Comparison of ENCODE assay signal across 10 cellular contexts in the genomic region with DNA sequence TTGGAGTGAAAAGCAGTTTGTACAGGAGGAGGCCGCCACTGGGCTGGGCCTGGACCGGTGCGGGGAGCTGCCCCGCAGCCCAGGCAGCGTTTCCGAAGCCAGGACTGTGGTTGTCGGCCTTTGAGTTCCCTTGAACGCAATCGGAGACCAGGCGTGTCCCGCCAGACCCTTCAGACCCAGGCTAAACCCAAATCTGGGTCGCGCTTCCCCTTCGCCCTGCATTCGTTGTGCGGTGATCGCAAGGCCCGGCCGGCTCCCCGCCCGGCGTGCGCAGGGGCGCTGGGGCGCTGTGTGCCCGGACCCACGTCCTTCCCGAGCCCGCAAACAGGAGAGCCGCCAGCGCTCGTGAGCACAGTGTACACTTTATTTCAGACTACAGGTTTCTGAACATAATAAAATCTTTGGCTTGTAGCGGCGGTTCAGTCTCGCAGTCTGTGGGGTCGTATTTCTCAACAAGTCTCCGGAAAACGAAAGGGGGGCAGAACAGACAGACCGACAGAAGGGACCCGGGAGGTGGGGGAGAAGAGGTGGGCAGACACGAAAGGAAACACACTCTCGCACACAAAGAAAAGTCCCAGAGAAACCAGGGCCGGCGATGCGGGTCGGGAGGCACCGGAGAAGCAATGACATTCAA. TPM values are rescaled to one million over a fixed set of nuclear protein-coding genes. Genes with fewer than 3 reads are reported as not detected.
DNase-seq lines count a peak whose midpoint lies in the region; FAIRE-seq and TF ChIP-seq lines count a peak whose summit lies in the region.
"Had no signal": no experiment of that assay in that cellular context is flagged by ENCODE, and none has a peak within 500 bp of the region (broad histone marks: within the 10 kb centered on the region; RNA-seq: fewer than 3 reads in every experiment).

No MANE protein-coding gene starts in this region.

- intact Hi-C loops in kidney (cut with DNase I), result no loop called here

- H3K27ac ChIP-seq in kidney (ENCODE audit: low read depth in 2 of 2, low read length in 2 of 2) (no peak overlapping the region), skin epidermis (peak overlapping the region in 14 of 21 experiments; percentile 45 to 96 (median 74))

- no peak overlapping the region for H3K9ac ChIP-seq in kidney (ENCODE audit: low read length in 2 of 2)

- peak overlapping the region; percentile 18 for H3K4me3 Mint-ChIP-seq in T-helper 2 cell treated with Interferon-gamma antibody and Interleukin-4, amounts not matched to agents 5 μg/mL and 100 μg/mL, for 36 hours
- H3K4me3 Mint-ChIP-seq in activated naive CD8-positive, alpha-beta T cell, result peak overlapping the region; percentile 91

- H3K4me3 ChIP-seq in kidney (ENCODE audit: low read length in 2 of 2), result peak overlapping the region; percentile 21 to 41
- peak overlapping the region; percentile 6 to 29 (median 23) for H3K4me3 ChIP-seq in skin epidermis

- peaks cover 80% of the 10 kb centered on the region for H3K27me3 Mint-ChIP-seq in T-helper 2 cell treated with Interferon-gamma antibody and Interleukin-4, amounts not matched to agents 5 μg/mL and 100 μg/mL, for 36 hours (ENCODE audit: low read depth)
- H3K27me3 Mint-ChIP-seq in activated naive CD8-positive, alpha-beta T cell, result peaks cover 60% of the 10 kb centered on the region

- no peak overlapping the region for H3K27ac Mint-ChIP-seq in T-helper 2 cell treated with Interferon-gamma antibody and Interleukin-4, amounts not matched to agents 5 μg/mL and 100 μg/mL, for 36 hours
- H3K27ac Mint-ChIP-seq in activated naive CD8-positive, alpha-beta T cell, result no peak overlapping the region

- H3K9me3 ChIP-seq in kidney (ENCODE audit: control insufficient read depth in 1 of 2, low read length in 2 of 2), result no peaks in the 10 kb centered on the region

- no peak for DNase-seq in T-helper 2 cell treated with Interferon-gamma antibody and Interleukin-4, amounts not matched to agents 5 μg/mL and 100 μg/mL, for 36 hours (ENCODE audit: low spot score)
- no peak for DNase-seq in T-helper 2 cell
- DNase-seq in kidney, result no peak
- no peak for DNase-seq in SW480 (ENCODE audit: low spot score)
- no peak for DNase-seq in GOT3 (lab: John Stamatoyannopoulos, UW)
- no peak for DNase-seq in LoVo (ENCODE audit: low spot score)
- DNase-seq: cortex of kidney had no signal

- H3K4me1 Mint-ChIP-seq in T-helper 2 cell treated with Interferon-gamma antibody and Interleukin-4, amounts not matched to agents 5 μg/mL and 100 μg/mL, for 36 hours (ENCODE audit: low read depth), result no peaks in the 10 kb centered on the region
- H3K4me1 Mint-ChIP-seq in activated naive CD8-positive, alpha-beta T cell (ENCODE audit: low read depth), result peaks cover 31% of the 10 kb centered on the region

- FAIRE-seq in kidney (lab: Jason Lieb, UNC), result no peak

- H3K36me3 ChIP-seq in kidney (ENCODE audit: control insufficient read depth in 1 of 2, insufficient read depth in 2 of 2, low read length in 2 of 2), result no peaks in the 10 kb centered on the region

- TF ChIP-seq CTCF in kidney (IDR thresholded peaks at IDR 0.05; ENCODE audit: borderline replicate concordance, extremely low read depth, insufficient read depth), result no peak

- H3K4me1 ChIP-seq in kidney (ENCODE audit: control insufficient read depth in 1 of 2, insufficient read depth in 1 of 2, low read depth in 1 of 2, low read length in 2 of 2), result peaks cover 0 to 8% of the 10 kb centered on the region in 2 donors

- no peaks in the 10 kb centered on the region for H3K36me3 Mint-ChIP-seq in T-helper 2 cell treated with Interferon-gamma antibody and Interleukin-4, amounts not matched to agents 5 μg/mL and 100 μg/mL, for 36 hours (ENCODE audit: low read depth)
- no peaks in the 10 kb centered on the region for H3K36me3 Mint-ChIP-seq in activated naive CD8-positive, alpha-beta T cell

- H3K9me3 Mint-ChIP-seq in T-helper 2 cell treated with Interferon-gamma antibody and Interleukin-4, amounts not matched to agents 5 μg/mL and 100 μg/mL, for 36 hours, result no peaks in the 10 kb centered on the region
- H3K9me3 Mint-ChIP-seq in activated naive CD8-positive, alpha-beta T cell (ENCODE audit: low read depth), result no peaks in the 10 kb centered on the region

RNA-seq across cellular contexts. Expression of a gene that starts 5.5 kb away (rescaled TPM):
- 0.16 TPM for total RNA-seq in kidney
- not detected for polyA plus RNA-seq in kidney (ENCODE audit: insufficient read depth, low read depth, low replicate concordance)
- polyA plus RNA-seq: AG04450 had no signal

Comparison
In these comparisons a context has a peak if more than half of its experiments do, and no peak if none do; other contexts are left out.
1. H3K27ac ChIP-seq: peak in skin epidermis (14 of 21); none in kidney (0 of 2).